In genomic region chr14:60575008-60575407, GRCh38 we compare ENCODE assay signal across 25 cellular contexts.
"Had no signal": no experiment of that assay in that cellular context is flagged by ENCODE, and none has a peak within 500 bp of the region (broad histone marks: within the 10 kb centered on the region; RNA-seq: fewer than 3 reads in every experiment).

No MANE protein-coding gene starts in this region.

- H3K27ac ChIP-seq: SJSA1, SK-N-MC had no signal

- H3K4me1 ChIP-seq: SJSA1 had no signal

- H3K36me3 Mint-ChIP-seq: T-cell had no signal

- H3K9me3 Mint-ChIP-seq: T-cell had no signal

- ATAC-seq: HepG2, T-cell had no signal

- H3K27ac Mint-ChIP-seq: T-cell had no signal

- H3K4me3 Mint-ChIP-seq: T-cell had no signal

- H3K9me3 ChIP-seq: SJSA1 had no signal

- DNase-seq: IMR-90, Kasumi-1, KG1, MV-4-11, NCI-H1092, NCI-H1436, NCI-H187, NCI-H2029, NCI-H2081 treated with DMSO at 0.1 percent for 48 hours, NCI-H2171, NCI-H226, NCI-H446, NCI-H510A, NCI-H524 treated with DMSO at 0.1 percent for 48 hours, NCI-H69, NCI-H774, Right ventricle myocardium superior, RPMI8226, SIG-M5, SW 1271, T-cell had no signal

- H3K4me3 ChIP-seq: SJSA1, SK-N-MC had no signal

- H3K36me3 ChIP-seq: SJSA1 had no signal

- H3K4me1 Mint-ChIP-seq: T-cell had no signal

- H3K27me3 ChIP-seq: SJSA1 had no signal

- FAIRE-seq: HepG2, RCC 7860 had no signal
